In the genomic region with DNA sequence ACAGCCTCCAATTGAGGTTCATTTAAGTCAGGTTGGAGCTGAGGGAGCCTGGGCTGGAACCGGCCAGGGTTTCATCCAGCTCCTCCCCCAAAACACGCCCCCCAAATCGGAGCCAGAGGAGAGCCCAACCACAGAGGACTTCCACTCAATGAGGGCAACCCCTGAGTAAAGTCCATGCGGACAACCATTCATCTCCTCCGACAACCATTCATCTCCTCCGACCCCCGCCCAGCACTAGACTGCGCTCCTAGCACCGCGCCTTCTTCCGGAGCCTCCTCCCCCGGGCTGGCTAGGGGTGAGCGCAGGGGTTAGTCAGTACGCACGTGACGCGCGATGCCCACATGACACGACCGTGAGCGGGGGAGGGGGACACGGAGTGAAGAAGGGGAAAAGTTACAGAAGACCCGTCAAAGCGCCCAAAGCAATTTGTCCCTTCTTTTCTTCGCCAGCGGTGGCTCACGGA, we compare ENCODE assay signal across 1 cellular context.
A peak's percentile ranks its signal among the peaks of the same experiment; 100 is the strongest.
TF ChIP-seq lines count a peak whose summit lies in the region.

No MANE protein-coding gene starts in this region.

TF ChIP-seq in HEK293, 187 proteins besides CTCF, POLR2A, EP300 and RAD21 (continued from another document and continues in another):
- TF ChIP-seq ZNF202 (tag by site-specific recombination; IDR thresholded peaks at IDR 0.05; ENCODE audit: borderline replicate concordance) (no peak), MYNN (tag by site-specific recombination; IDR thresholded peaks at IDR 0.05; ENCODE audit: borderline replicate concordance) (no peak), TRIM28 (IDR thresholded peaks at IDR 0.05; ENCODE audit: borderline replicate concordance, low read length) (0 out of 2 replicates have a peak, but pooled peaks have one; percentile 13), ZNF555 (tag by site-specific recombination; conservative IDR thresholded peaks at IDR 0.05) (no peak), ZIC2 (tag by site-specific recombination; IDR thresholded peaks at IDR 0.05) (no peak; the same call in 1 of the 2 replicates), ZNF701 (tag by site-specific recombination; IDR thresholded peaks at IDR 0.05) (no peak), ZNF791 (tag by site-specific recombination; IDR thresholded peaks at IDR 0.05) (no peak), ZNF366 (tag by site-specific recombination; conservative IDR thresholded peaks at IDR 0.05) (no peak), ZNF184 (tag by site-specific recombination; IDR thresholded peaks at IDR 0.05) (no peak), ZNF132 (tag by site-specific recombination; IDR thresholded peaks at IDR 0.05; ENCODE audit: borderline replicate concordance) (no peak), ZNF391 (tag by site-specific recombination; IDR thresholded peaks at IDR 0.05; ENCODE audit: borderline replicate concordance, low read depth) (no peak), ZNF558 (tag by site-specific recombination; IDR thresholded peaks at IDR 0.05) (no peak), ZNF514 (tag by site-specific recombination; IDR thresholded peaks at IDR 0.05) (no peak), ZBTB48 (tag by site-specific recombination; IDR thresholded peaks at IDR 0.05) (peak; percentile 47; the same call in 1 of the 2 replicates), ZNF133 (tag by site-specific recombination; IDR thresholded peaks at IDR 0.05) (no peak), ZNF221 (tag by site-specific recombination; IDR thresholded peaks at IDR 0.05; ENCODE audit: borderline replicate concordance) (no peak), ZNF354C (tag by site-specific recombination; IDR thresholded peaks at IDR 0.05; ENCODE audit: borderline replicate concordance, low read depth) (no peak), KLF9 (tag by site-specific recombination; IDR thresholded peaks at IDR 0.05; ENCODE audit: low read depth) (peak; percentile 74), ZNF610 (tag by site-specific recombination; IDR thresholded peaks at IDR 0.05; ENCODE audit: borderline replicate concordance) (no peak), ZFHX2 (tag by site-specific recombination; conservative IDR thresholded peaks at IDR 0.05) (peak; percentile 82), ZFP3 (tag by site-specific recombination; IDR thresholded peaks at IDR 0.05; ENCODE audit: low read depth) (no peak), ZNF624 (tag by site-specific recombination; IDR thresholded peaks at IDR 0.05) (no peak), ZNF311 (tag by site-specific recombination; IDR thresholded peaks at IDR 0.05; ENCODE audit: borderline replicate concordance) (no peak), ZNF664 (tag by site-specific recombination; IDR thresholded peaks at IDR 0.05) (no peak), ZBTB7A (tag by site-specific recombination; IDR thresholded peaks at IDR 0.05; ENCODE audit: low read depth) (no peak), ZNF394 (tag by site-specific recombination; IDR thresholded peaks at IDR 0.05; ENCODE audit: borderline replicate concordance) (no peak), ZBTB21 (tag by site-specific recombination; IDR thresholded peaks at IDR 0.05) (no peak), SCRT2 (tag by site-specific recombination; IDR thresholded peaks at IDR 0.05) (no peak)
- TF ChIP-seq, protein P1, sequence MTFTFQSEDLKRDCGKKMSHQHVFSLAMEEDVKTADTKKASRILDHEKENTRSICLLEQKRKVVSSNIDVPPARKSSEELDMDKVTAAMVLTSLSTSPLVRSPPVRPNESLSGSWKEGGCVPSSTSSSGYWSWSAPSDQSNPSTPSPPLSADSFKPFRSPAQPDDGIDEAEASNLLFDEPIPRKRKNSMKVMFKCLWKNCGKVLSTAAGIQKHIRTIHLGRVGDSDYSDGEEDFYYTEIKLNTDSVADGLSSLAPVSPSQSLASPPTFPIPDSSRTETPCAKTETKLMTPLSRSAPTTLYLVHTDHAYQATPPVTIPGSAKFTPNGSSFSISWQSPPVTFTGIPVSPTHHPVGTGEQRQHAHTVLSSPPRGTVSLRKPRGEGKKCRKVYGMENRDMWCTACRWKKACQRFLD (tag by site-specific recombination; IDR thresholded peaks at IDR 0.05): no peak
- TF ChIP-seq, protein P2, sequence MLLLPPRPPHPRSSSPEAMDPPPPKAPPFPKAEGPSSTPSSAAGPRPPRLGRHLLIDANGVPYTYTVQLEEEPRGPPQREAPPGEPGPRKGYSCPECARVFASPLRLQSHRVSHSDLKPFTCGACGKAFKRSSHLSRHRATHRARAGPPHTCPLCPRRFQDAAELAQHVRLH (tag by site-specific recombination; IDR thresholded peaks at IDR 0.05): no peak
- TF ChIP-seq, protein P3, sequence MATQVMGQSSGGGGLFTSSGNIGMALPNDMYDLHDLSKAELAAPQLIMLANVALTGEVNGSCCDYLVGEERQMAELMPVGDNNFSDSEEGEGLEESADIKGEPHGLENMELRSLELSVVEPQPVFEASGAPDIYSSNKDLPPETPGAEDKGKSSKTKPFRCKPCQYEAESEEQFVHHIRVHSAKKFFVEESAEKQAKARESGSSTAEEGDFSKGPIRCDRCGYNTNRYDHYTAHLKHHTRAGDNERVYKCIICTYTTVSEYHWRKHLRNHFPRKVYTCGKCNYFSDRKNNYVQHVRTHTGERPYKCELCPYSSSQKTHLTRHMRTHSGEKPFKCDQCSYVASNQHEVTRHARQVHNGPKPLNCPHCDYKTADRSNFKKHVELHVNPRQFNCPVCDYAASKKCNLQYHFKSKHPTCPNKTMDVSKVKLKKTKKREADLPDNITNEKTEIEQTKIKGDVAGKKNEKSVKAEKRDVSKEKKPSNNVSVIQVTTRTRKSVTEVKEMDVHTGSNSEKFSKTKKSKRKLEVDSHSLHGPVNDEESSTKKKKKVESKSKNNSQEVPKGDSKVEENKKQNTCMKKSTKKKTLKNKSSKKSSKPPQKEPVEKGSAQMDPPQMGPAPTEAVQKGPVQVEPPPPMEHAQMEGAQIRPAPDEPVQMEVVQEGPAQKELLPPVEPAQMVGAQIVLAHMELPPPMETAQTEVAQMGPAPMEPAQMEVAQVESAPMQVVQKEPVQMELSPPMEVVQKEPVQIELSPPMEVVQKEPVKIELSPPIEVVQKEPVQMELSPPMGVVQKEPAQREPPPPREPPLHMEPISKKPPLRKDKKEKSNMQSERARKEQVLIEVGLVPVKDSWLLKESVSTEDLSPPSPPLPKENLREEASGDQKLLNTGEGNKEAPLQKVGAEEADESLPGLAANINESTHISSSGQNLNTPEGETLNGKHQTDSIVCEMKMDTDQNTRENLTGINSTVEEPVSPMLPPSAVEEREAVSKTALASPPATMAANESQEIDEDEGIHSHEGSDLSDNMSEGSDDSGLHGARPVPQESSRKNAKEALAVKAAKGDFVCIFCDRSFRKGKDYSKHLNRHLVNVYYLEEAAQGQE (tag by site-specific recombination; IDR thresholded peaks at IDR 0.05): no peak
- TF ChIP-seq, protein P4, sequence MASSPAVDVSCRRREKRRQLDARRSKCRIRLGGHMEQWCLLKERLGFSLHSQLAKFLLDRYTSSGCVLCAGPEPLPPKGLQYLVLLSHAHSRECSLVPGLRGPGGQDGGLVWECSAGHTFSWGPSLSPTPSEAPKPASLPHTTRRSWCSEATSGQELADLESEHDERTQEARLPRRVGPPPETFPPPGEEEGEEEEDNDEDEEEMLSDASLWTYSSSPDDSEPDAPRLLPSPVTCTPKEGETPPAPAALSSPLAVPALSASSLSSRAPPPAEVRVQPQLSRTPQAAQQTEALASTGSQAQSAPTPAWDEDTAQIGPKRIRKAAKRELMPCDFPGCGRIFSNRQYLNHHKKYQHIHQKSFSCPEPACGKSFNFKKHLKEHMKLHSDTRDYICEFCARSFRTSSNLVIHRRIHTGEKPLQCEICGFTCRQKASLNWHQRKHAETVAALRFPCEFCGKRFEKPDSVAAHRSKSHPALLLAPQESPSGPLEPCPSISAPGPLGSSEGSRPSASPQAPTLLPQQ (tag by site-specific recombination; IDR thresholded peaks at IDR 0.05): 0 out of 2 replicates have a peak, but pooled peaks have one; percentile 18
- TF ChIP-seq, protein P5, sequence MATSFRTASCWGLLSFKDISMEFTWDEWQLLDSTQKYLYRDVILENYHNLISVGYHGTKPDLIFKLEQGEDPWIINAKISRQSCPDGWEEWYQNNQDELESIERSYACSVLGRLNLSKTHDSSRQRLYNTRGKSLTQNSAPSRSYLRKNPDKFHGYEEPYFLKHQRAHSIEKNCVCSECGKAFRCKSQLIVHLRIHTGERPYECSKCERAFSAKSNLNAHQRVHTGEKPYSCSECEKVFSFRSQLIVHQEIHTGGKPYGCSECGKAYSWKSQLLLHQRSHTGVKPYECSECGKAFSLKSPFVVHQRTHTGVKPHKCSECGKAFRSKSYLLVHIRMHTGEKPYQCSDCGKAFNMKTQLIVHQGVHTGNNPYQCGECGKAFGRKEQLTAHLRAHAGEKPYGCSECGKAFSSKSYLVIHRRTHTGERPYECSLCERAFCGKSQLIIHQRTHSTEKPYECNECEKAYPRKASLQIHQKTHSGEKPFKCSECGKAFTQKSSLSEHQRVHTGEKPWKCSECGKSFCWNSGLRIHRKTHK (tag by site-specific recombination; IDR thresholded peaks at IDR 0.05): no peak
- TF ChIP-seq, protein P6, sequence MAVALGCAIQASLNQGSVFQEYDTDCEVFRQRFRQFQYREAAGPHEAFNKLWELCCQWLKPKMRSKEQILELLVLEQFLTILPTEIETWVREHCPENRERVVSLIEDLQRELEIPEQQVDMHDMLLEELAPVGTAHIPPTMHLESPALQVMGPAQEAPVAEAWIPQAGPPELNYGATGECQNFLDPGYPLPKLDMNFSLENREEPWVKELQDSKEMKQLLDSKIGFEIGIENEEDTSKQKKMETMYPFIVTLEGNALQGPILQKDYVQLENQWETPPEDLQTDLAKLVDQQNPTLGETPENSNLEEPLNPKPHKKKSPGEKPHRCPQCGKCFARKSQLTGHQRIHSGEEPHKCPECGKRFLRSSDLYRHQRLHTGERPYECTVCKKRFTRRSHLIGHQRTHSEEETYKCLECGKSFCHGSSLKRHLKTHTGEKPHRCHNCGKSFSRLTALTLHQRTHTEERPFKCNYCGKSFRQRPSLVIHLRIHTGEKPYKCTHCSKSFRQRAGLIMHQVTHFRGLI (tag by site-specific recombination; IDR thresholded peaks at IDR 0.05): peak; percentile 97
- TF ChIP-seq, protein P7, sequence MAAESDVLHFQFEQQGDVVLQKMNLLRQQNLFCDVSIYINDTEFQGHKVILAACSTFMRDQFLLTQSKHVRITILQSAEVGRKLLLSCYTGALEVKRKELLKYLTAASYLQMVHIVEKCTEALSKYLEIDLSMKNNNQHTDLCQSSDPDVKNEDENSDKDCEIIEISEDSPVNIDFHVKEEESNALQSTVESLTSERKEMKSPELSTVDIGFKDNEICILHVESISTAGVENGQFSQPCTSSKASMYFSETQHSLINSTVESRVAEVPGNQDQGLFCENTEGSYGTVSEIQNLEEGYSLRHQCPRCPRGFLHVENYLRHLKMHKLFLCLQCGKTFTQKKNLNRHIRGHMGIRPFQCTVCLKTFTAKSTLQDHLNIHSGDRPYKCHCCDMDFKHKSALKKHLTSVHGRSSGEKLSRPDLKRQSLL (tag by site-specific recombination; IDR thresholded peaks at IDR 0.05): no peak
- TF ChIP-seq, protein P8, sequence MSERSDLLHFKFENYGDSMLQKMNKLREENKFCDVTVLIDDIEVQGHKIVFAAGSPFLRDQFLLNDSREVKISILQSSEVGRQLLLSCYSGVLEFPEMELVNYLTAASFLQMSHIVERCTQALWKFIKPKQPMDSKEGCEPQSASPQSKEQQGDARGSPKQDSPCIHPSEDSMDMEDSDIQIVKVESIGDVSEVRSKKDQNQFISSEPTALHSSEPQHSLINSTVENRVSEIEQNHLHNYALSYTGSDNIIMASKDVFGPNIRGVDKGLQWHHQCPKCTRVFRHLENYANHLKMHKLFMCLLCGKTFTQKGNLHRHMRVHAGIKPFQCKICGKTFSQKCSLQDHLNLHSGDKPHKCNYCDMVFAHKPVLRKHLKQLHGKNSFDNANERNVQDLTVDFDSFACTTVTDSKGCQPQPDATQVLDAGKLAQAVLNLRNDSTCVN (tag by site-specific recombination; optimal IDR thresholded peaks at IDR 0.05): peak; percentile 48
- TF ChIP-seq, protein P9, sequence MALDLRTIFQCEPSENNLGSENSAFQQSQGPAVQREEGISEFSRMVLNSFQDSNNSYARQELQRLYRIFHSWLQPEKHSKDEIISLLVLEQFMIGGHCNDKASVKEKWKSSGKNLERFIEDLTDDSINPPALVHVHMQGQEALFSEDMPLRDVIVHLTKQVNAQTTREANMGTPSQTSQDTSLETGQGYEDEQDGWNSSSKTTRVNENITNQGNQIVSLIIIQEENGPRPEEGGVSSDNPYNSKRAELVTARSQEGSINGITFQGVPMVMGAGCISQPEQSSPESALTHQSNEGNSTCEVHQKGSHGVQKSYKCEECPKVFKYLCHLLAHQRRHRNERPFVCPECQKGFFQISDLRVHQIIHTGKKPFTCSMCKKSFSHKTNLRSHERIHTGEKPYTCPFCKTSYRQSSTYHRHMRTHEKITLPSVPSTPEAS (tag by site-specific recombination; IDR thresholded peaks at IDR 0.05): no peak
- TF ChIP-seq, protein P10, sequence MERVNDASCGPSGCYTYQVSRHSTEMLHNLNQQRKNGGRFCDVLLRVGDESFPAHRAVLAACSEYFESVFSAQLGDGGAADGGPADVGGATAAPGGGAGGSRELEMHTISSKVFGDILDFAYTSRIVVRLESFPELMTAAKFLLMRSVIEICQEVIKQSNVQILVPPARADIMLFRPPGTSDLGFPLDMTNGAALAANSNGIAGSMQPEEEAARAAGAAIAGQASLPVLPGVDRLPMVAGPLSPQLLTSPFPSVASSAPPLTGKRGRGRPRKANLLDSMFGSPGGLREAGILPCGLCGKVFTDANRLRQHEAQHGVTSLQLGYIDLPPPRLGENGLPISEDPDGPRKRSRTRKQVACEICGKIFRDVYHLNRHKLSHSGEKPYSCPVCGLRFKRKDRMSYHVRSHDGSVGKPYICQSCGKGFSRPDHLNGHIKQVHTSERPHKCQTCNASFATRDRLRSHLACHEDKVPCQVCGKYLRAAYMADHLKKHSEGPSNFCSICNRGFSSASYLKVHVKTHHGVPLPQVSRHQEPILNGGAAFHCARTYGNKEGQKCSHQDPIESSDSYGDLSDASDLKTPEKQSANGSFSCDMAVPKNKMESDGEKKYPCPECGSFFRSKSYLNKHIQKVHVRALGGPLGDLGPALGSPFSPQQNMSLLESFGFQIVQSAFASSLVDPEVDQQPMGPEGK (tag by site-specific recombination; IDR thresholded peaks at IDR 0.05): peak; percentile 58
- TF ChIP-seq, protein P11, sequence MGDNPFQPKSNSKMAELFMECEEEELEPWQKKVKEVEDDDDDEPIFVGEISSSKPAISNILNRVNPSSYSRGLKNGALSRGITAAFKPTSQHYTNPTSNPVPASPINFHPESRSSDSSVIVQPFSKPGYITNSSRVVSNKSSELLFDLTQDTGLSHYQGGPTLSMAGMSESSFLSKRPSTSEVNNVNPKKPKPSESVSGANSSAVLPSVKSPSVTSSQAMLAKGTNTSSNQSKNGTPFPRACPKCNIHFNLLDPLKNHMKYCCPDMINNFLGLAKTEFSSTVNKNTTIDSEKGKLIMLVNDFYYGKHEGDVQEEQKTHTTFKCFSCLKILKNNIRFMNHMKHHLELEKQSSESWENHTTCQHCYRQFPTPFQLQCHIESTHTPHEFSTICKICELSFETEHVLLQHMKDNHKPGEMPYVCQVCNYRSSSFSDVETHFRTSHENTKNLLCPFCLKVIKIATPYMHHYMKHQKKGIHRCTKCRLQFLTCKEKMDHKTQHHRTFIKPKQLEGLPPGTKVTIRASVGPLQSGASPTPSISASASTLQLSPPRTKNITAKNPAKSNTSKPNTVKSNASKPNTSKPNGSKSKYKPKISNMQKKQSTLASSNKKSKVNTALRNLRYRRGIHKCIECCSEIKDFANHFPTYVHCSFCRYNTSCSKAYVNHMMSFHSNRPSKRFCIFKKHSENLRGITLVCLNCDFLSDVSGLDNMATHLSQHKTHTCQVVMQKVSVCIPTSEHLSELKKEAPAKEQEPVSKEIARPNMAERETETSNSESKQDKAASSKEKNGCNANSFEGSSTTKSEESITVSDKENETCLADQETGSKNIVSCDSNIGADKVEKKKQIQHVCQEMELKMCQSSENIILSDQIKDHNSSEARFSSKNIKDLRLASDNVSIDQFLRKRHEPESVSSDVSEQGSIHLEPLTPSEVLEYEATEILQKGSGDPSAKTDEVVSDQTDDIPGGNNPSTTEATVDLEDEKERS (tag by site-specific recombination; IDR thresholded peaks at IDR 0.05): no peak
